ENCODE assay signal across 10 cellular contexts in genomic region chr5:173823721-173824567, GRCh38.
A peak's percentile ranks its signal among the peaks of the same experiment; 100 is the strongest.
DNase-seq lines count a peak whose midpoint lies in the region; ATAC-seq and TF ChIP-seq lines count a peak whose summit lies in the region.
"Had no signal": no experiment of that assay in that cellular context is flagged by ENCODE, and none has a peak within 500 bp of the region (broad histone marks: within the 10 kb centered on the region; RNA-seq: fewer than 3 reads in every experiment).

No MANE protein-coding gene starts in this region.

- TF ChIP-seq CTCF in SU-DHL-6 (IDR thresholded peaks at IDR 0.05; ENCODE audit: insufficient read depth, low read length, poor library complexity, severe bottlenecking) (no peak), fibroblast of the aortic adventitia (IDR thresholded peaks at IDR 0.05; ENCODE audit: insufficient read depth, low read length) (no peak), progenitor cell of endocrine pancreas (IDR thresholded peaks at IDR 0.05; ENCODE audit: unreplicated experiment) (no peak)

- no peaks in the 10 kb centered on the region for H3K9me2 ChIP-seq in SU-DHL-6 (replicated peaks; ENCODE audit: insufficient read depth, low read length)

- intact Hi-C loops in cardiac septum (cut with DNase I), result no loop called here

- H3K4me1 Mint-ChIP-seq in progenitor cell of endocrine pancreas (ENCODE audit: low read depth), result peaks cover 42% of the 10 kb centered on the region

- DNase-seq in GM04503 (ENCODE audit: low read depth), result peak; percentile 77
- peak; percentile 67 for DNase-seq in fibroblast of the aortic adventitia (ENCODE audit: low read depth)
- peak; percentile 29 for DNase-seq in progenitor cell of endocrine pancreas (ENCODE audit: low spot score, unreplicated experiment)
- DNase-seq in cardiac septum (ENCODE audit: low spot score), result no peak
- no peak for DNase-seq in activated CD4-positive, alpha-beta T cell treated with anti-CD3 and anti-CD28 coated beads, Interleukin-2, amount 50 U/mL, for 1 hour
- no peak for DNase-seq in NCI-H2107 treated with DMSO at 0.1 percent for 48 hours (lab: John Stamatoyannopoulos, UW; ENCODE audit: unreplicated experiment)
- DNase-seq: activated CD4-positive, alpha-beta memory T cell treated with anti-CD3 and anti-CD28 coated beads for 36 hours had no signal

- H3K9ac ChIP-seq in SU-DHL-6 (ENCODE audit: low read length), result peak overlapping the region; percentile 56

- no peak for ATAC-seq in HG02588 (IDR thresholded peaks at IDR 0.05; ENCODE audit: unreplicated experiment)

- no peaks in the 10 kb centered on the region for H3K79me2 ChIP-seq in SU-DHL-6 (ENCODE audit: insufficient read depth, low read length)

- peak overlapping the region; percentile 95 for H3K27ac ChIP-seq in SU-DHL-6 (ENCODE audit: low read depth, low read length)
- H3K27ac ChIP-seq: tibial artery had no signal

- H3K4me3 Mint-ChIP-seq in progenitor cell of endocrine pancreas (ENCODE audit: low read depth), result peak overlapping the region; percentile 37
- H3K4me3 Mint-ChIP-seq: activated CD4-positive, alpha-beta memory T cell treated with anti-CD3 and anti-CD28 coated beads for 36 hours had no signal

- H3F3A ChIP-seq in SU-DHL-6 (ENCODE audit: insufficient read depth), result peaks cover 72% of the 10 kb centered on the region

- no peaks in the 10 kb centered on the region for H3K36me3 ChIP-seq in SU-DHL-6 (ENCODE audit: low read length)
- H3K36me3 ChIP-seq: tibial artery had no signal

- no peaks in the 10 kb centered on the region for H3K36me3 Mint-ChIP-seq in progenitor cell of endocrine pancreas (ENCODE audit: insufficient read depth)
- H3K36me3 Mint-ChIP-seq: activated CD4-positive, alpha-beta memory T cell treated with anti-CD3 and anti-CD28 coated beads for 36 hours had no signal

- H3K4me3 ChIP-seq in SU-DHL-6 (ENCODE audit: insufficient read depth, low read length, poor library complexity, severe bottlenecking) (peak overlapping the region; percentile 3), fibroblast of the aortic adventitia (ENCODE audit: low read depth, low read length) (no peak overlapping the region)
- H3K4me3 ChIP-seq: tibial artery had no signal

- no peaks in the 10 kb centered on the region for H3K27me3 Mint-ChIP-seq in progenitor cell of endocrine pancreas
- H3K27me3 Mint-ChIP-seq: activated CD4-positive, alpha-beta memory T cell treated with anti-CD3 and anti-CD28 coated beads for 36 hours had no signal

- H3K4me2 ChIP-seq in SU-DHL-6 (ENCODE audit: low read depth, low read length, poor library complexity, severe bottlenecking), result peak overlapping the region; percentile 55

- no peaks in the 10 kb centered on the region for H3K27me3 ChIP-seq in SU-DHL-6 (ENCODE audit: low read length)
- H3K27me3 ChIP-seq: tibial artery had no signal

- H2AFZ ChIP-seq in SU-DHL-6 (ENCODE audit: low read depth, low read length, severe bottlenecking), result peak overlapping the region; percentile 20

- no peaks in the 10 kb centered on the region; the same call in 1 of the 2 replicates for H3K9me3 ChIP-seq in SU-DHL-6 (ENCODE audit: insufficient read depth, low read length)

- H4K20me1 ChIP-seq in SU-DHL-6 (ENCODE audit: low read depth, low read length), result no peaks in the 10 kb centered on the region

- H3K9me3 Mint-ChIP-seq in progenitor cell of endocrine pancreas (ENCODE audit: low read depth), result peaks cover 20% of the 10 kb centered on the region

- peak overlapping the region; percentile 98 for H3K27ac Mint-ChIP-seq in progenitor cell of endocrine pancreas
- H3K27ac Mint-ChIP-seq: activated CD4-positive, alpha-beta memory T cell treated with anti-CD3 and anti-CD28 coated beads for 36 hours had no signal

Comparison
In these comparisons a context has a peak if more than half of its experiments do, and no peak if none do; other contexts are left out.
1. DNase-seq: peak in GM04503 (single experiment), fibroblast of the aortic adventitia (single experiment) and progenitor cell of endocrine pancreas (single experiment); none in cardiac septum (single experiment), activated CD4-positive, alpha-beta T cell treated with anti-CD3 and anti-CD28 coated beads, Interleukin-2, amount 50 U/mL, for 1 hour (single experiment) and NCI-H2107 treated with DMSO at 0.1 percent for 48 hours (single experiment).